ENCODE assay signal across 17 cellular contexts in genomic region chr13:40345654-40346372, GRCh38.
DNase-seq lines count a peak whose midpoint lies in the region; ATAC-seq and TF ChIP-seq lines count a peak whose summit lies in the region.
"Had no signal": no experiment of that assay in that cellular context is flagged by ENCODE, and none has a peak within 500 bp of the region (broad histone marks: within the 10 kb centered on the region; RNA-seq: fewer than 3 reads in every experiment).

No MANE protein-coding gene starts in this region.

- H2AFZ ChIP-seq in neuron (ENCODE audit: low read depth, low read length) = peak overlapping the region; percentile 15

- peaks cover 13% of the 10 kb centered on the region for H3K9me3 Mint-ChIP-seq in glutamatergic neuron (ENCODE audit: unreplicated experiment)
- H3K9me3 Mint-ChIP-seq: CD8-positive, alpha-beta memory T cell; central memory CD8-positive, alpha-beta T cell; natural killer cell; stimulated activated effector memory CD8-positive, alpha-beta T cell treated with anti-CD3 and anti-CD28 coated beads, Interleukin-12 subunit alpha, Interleukin-12 subunit beta, amount 100 ng/mL, for 72 hours; T-cell had no signal

- no peak overlapping the region for H3K27ac Mint-ChIP-seq in glutamatergic neuron (ENCODE audit: unreplicated experiment)
- H3K27ac Mint-ChIP-seq: natural killer cell; stimulated activated effector memory CD8-positive, alpha-beta T cell treated with anti-CD3 and anti-CD28 coated beads, Interleukin-12 subunit alpha, Interleukin-12 subunit beta, amount 100 ng/mL, for 72 hours; T-cell had no signal

- H3K36me3 Mint-ChIP-seq in glutamatergic neuron (ENCODE audit: unreplicated experiment) = peaks cover 4% of the 10 kb centered on the region
- H3K36me3 Mint-ChIP-seq: CD8-positive, alpha-beta memory T cell; natural killer cell; stimulated activated effector memory CD8-positive, alpha-beta T cell treated with anti-CD3 and anti-CD28 coated beads, Interleukin-12 subunit alpha, Interleukin-12 subunit beta, amount 100 ng/mL, for 72 hours; T-cell had no signal

- TF ChIP-seq CTCF in glutamatergic neuron (IDR thresholded peaks at IDR 0.05; ENCODE audit: partially characterized antibody, unreplicated experiment) = no peak
- TF ChIP-seq CTCF in omental fat pad (IDR thresholded peaks at IDR 0.05) = no peak

- no peaks in the 10 kb centered on the region for H3K27me3 ChIP-seq in neuron (ENCODE audit: insufficient read depth, low read length)
- H3K27me3 ChIP-seq: adrenal gland had no signal

- peaks cover 51% of the 10 kb centered on the region for H3K4me1 ChIP-seq in neuron (ENCODE audit: insufficient read depth, low read length)
- H3K4me1 ChIP-seq: adrenal gland had no signal

- H3K9me3 ChIP-seq in neuron (ENCODE audit: low read length) = no peaks in the 10 kb centered on the region
- H3K9me3 ChIP-seq: adrenal gland, HAP-1 had no signal

- H3K36me3 ChIP-seq in neuron (ENCODE audit: insufficient read depth, low read length) = no peaks in the 10 kb centered on the region
- H3K36me3 ChIP-seq: adrenal gland, HAP-1 had no signal

- H3K4me3 ChIP-seq in neuron (ENCODE audit: low read length) = no peak overlapping the region
- H3K4me3 ChIP-seq: adrenal gland, HAP-1 had no signal

- H3K27me3 Mint-ChIP-seq in glutamatergic neuron (ENCODE audit: unreplicated experiment) = peaks cover 5% of the 10 kb centered on the region
- H3K27me3 Mint-ChIP-seq: central memory CD8-positive, alpha-beta T cell; T-cell had no signal

- no peak for ATAC-seq in HG02885 (IDR thresholded peaks at IDR 0.05; ENCODE audit: poor library complexity, unreplicated experiment)
- no peak for ATAC-seq in omental fat pad (ENCODE audit: low FRiP score)
- ATAC-seq: natural killer cell; stimulated activated effector memory CD8-positive, alpha-beta T cell treated with anti-CD3 and anti-CD28 coated beads, Interleukin-12 subunit alpha, Interleukin-12 subunit beta, amount 100 ng/mL, for 72 hours; T-cell had no signal

- peak; percentile 18 for DNase-seq in Ammon's horn (ENCODE audit: low spot score)
- peak; percentile 12 for DNase-seq in cerebellum (ENCODE audit: low spot score)
- peak; percentile 55 for DNase-seq in islet precursor cell
- no peak for DNase-seq in glutamatergic neuron
- no peak for DNase-seq in omental fat pad (ENCODE audit: low spot score)
- DNase-seq in SK-N-DZ (ENCODE audit: low spot score) = no peak
- DNase-seq: CD8-positive, alpha-beta memory T cell; IMR-90; natural killer cell; NCI-H2081; T-cell had no signal

- H3K4me1 Mint-ChIP-seq in glutamatergic neuron (ENCODE audit: low read depth, unreplicated experiment) = no peaks in the 10 kb centered on the region
- H3K4me1 Mint-ChIP-seq: CD8-positive, alpha-beta memory T cell; central memory CD8-positive, alpha-beta T cell; natural killer cell; stimulated activated effector memory CD8-positive, alpha-beta T cell treated with anti-CD3 and anti-CD28 coated beads, Interleukin-12 subunit alpha, Interleukin-12 subunit beta, amount 100 ng/mL, for 72 hours had no signal

- H3K4me3 Mint-ChIP-seq in glutamatergic neuron (ENCODE audit: unreplicated experiment) = no peak overlapping the region
- H3K4me3 Mint-ChIP-seq: CD8-positive, alpha-beta memory T cell; central memory CD8-positive, alpha-beta T cell; natural killer cell; stimulated activated effector memory CD8-positive, alpha-beta T cell treated with anti-CD3 and anti-CD28 coated beads, Interleukin-12 subunit alpha, Interleukin-12 subunit beta, amount 100 ng/mL, for 72 hours; T-cell had no signal

Comparison
In these comparisons a context has a peak if more than half of its experiments do, and no peak if none do; other contexts are left out.
1. DNase-seq: peak in Ammon's horn (single experiment), cerebellum (single experiment) and islet precursor cell (single experiment); none in glutamatergic neuron (single experiment), omental fat pad (single experiment) and SK-N-DZ (single experiment).